Comparison of ENCODE assay signal across 9 cellular contexts in genomic region chr16:15857779-15858560, GRCh38. TPM values are rescaled to one million over a fixed set of nuclear protein-coding genes. Genes with fewer than 3 reads are reported as not detected.
DNase-seq lines count a peak whose midpoint lies in the region; ATAC-seq and TF ChIP-seq lines count a peak whose summit lies in the region.
"Had no signal": no experiment of that assay in that cellular context is flagged by ENCODE, and none has a peak within 500 bp of the region (broad histone marks: within the 10 kb centered on the region; RNA-seq: fewer than 3 reads in every experiment).

No MANE protein-coding gene starts in this region.

- peak in 1 of 4 donors; percentile 25 for TF ChIP-seq POLR2A in esophagus squamous epithelium (IDR thresholded peaks at IDR 0.05)

- H2AFZ ChIP-seq in PC-3 (ENCODE audit: low read length), result no peak overlapping the region

- no peaks in the 10 kb centered on the region for H3K9me2 ChIP-seq in PC-3 (replicated peaks; ENCODE audit: low read length)

- H3K4me3 ChIP-seq in PC-3 (ENCODE audit: low read length), result no peak overlapping the region
- H3K4me3 ChIP-seq in esophagus squamous epithelium, result peak overlapping the region; percentile 19 to 66 (median 38)

- CTCF ChIA-PET in PC-3 (lab: Charles Lee), result no interaction called here

- H3K27ac ChIP-seq in PC-3 (ENCODE audit: low read length), result no peak overlapping the region
- peak overlapping the region; percentile 66 to 88 (median 82) for H3K27ac ChIP-seq in esophagus squamous epithelium
- H3K27ac ChIP-seq: epithelial cell of prostate had no signal

- H4K20me1 ChIP-seq in PC-3 (ENCODE audit: low read length), result no peaks in the 10 kb centered on the region

- no peak overlapping the region for H3K9ac ChIP-seq in PC-3 (ENCODE audit: low read length)

- H3K36me3 Mint-ChIP-seq in natural killer cell treated with Interleukin-12 subunit alpha and Interleukin-12 subunit beta and Interleukin-15 and Interleukin-18, amount 100 ng/mL, for 72 hours, result no peaks in the 10 kb centered on the region

- WGBS in esophagus squamous epithelium, 2 donors, result 1 to 2% methylated on average over 12 to 15 of the region's 55 CpGs

- H3K9me3 ChIP-seq in PC-3 (ENCODE audit: low read length) (no peaks in the 10 kb centered on the region), esophagus squamous epithelium (no peaks in the 10 kb centered on the region)

- H3F3A ChIP-seq in PC-3 (ENCODE audit: low read length, unreplicated experiment), result no peaks in the 10 kb centered on the region

- H3K27ac Mint-ChIP-seq in natural killer cell treated with Interleukin-12 subunit alpha and Interleukin-12 subunit beta and Interleukin-15 and Interleukin-18, amount 100 ng/mL, for 72 hours, result no peak overlapping the region

- intact Hi-C loops in PC-3 (cut with micrococcal nuclease) (no loop called here), esophagus squamous epithelium (cut with DNase I) (no loop called here)

- POLR2A ChIA-PET in PC-3 (lab: Charles Lee; ENCODE audit: unreplicated experiment), result no interaction called here

- H3K27me3 ChIP-seq in PC-3 (ENCODE audit: low read length) (peaks cover 36% of the 10 kb centered on the region), esophagus squamous epithelium (peaks cover 0 to 50% (median 5%) of the 10 kb centered on the region in 4 donors)

- H3K36me3 ChIP-seq in PC-3 (ENCODE audit: low read depth, low read length), result no peaks in the 10 kb centered on the region
- no peaks in the 10 kb centered on the region for H3K36me3 ChIP-seq in esophagus squamous epithelium

- peak overlapping the region; percentile 67 for H3K4me3 Mint-ChIP-seq in natural killer cell treated with Interleukin-12 subunit alpha and Interleukin-12 subunit beta and Interleukin-15 and Interleukin-18, amount 100 ng/mL, for 72 hours

- H3K4me1 Mint-ChIP-seq in natural killer cell treated with Interleukin-12 subunit alpha and Interleukin-12 subunit beta and Interleukin-15 and Interleukin-18, amount 100 ng/mL, for 72 hours (ENCODE audit: low read depth in 2 of 2), result peaks cover 4 to 6% of the 10 kb centered on the region in 2 donors

- ATAC-seq in PC-3 (no peak; the same call in 1 of the 2 replicates), GM18517 (IDR thresholded peaks at IDR 0.05; ENCODE audit: unreplicated experiment) (no peak)
- ATAC-seq in natural killer cell treated with Interleukin-12 subunit alpha and Interleukin-12 subunit beta and Interleukin-15 and Interleukin-18, amount 100 ng/mL, for 72 hours, result no peak

- no peaks in the 10 kb centered on the region for H3K9me3 Mint-ChIP-seq in natural killer cell treated with Interleukin-12 subunit alpha and Interleukin-12 subunit beta and Interleukin-15 and Interleukin-18, amount 100 ng/mL, for 72 hours

- no peaks in the 10 kb centered on the region for H3K4me1 ChIP-seq in PC-3 (ENCODE audit: insufficient read depth, low read length)
- peaks cover 12 to 22% (median 16%) of the 10 kb centered on the region in 3 donors for H3K4me1 ChIP-seq in esophagus squamous epithelium

- H3K4me2 ChIP-seq in PC-3 (ENCODE audit: low read length), result peak overlapping the region; percentile 49; the same call in 1 of the 2 replicates

- H3K27me3 Mint-ChIP-seq in natural killer cell treated with Interleukin-12 subunit alpha and Interleukin-12 subunit beta and Interleukin-15 and Interleukin-18, amount 100 ng/mL, for 72 hours, result peaks cover 18 to 30% of the 10 kb centered on the region in 2 donors

- TF ChIP-seq CTCF in PC-3 (conservative IDR thresholded peaks at IDR 0.05; ENCODE audit: low read depth, low read length) (no peak), esophagus squamous epithelium (IDR thresholded peaks at IDR 0.05) (no peak)

- peak; percentile 43 for DNase-seq in CD1c-positive myeloid dendritic cell (ENCODE audit: extremely low spot score)
- DNase-seq in PC-3, result no peak
- DNase-seq in esophagus squamous epithelium (lab: John Stamatoyannopoulos, UW), result no peak
- DNase-seq in natural killer cell treated with Interleukin-12 subunit alpha and Interleukin-12 subunit beta and Interleukin-15 and Interleukin-18, amount 100 ng/mL, for 72 hours (ENCODE audit: low spot score), result no peak
- DNase-seq in H4 (ENCODE audit: low spot score), result no peak
- no peak for DNase-seq in NCI-H1105 treated with DMSO at 0.1 percent for 48 hours (lab: John Stamatoyannopoulos, UW)
- no peak for DNase-seq in COLO829 (ENCODE audit: low spot score)

- no peaks in the 10 kb centered on the region for H3K79me2 ChIP-seq in PC-3 (ENCODE audit: low read length)

- no TSS peak for BruUV-seq in PC-3 (replicated peaks; lab: Mats Ljungman, UMichigan)

RNA-seq across cellular contexts. Expression of gene MYH11, which starts 1.1 kb away (rescaled TPM):
- total RNA-seq in PC-3 (2014; rRNA removed) (not detected in 2 replicates), esophagus squamous epithelium (1,000 to 10,000 TPM in 1 of 4 donors, 100 to 1,000 TPM in 3; 121 to 1,349 (median 217) TPM)
- total RNA-seq in natural killer cell treated with Interleukin-12 subunit alpha and Interleukin-12 subunit beta and Interleukin-15 and Interleukin-18, amount 100 ng/mL, for 72 hours, result not detected
- not detected in 2 replicates for total RNA-seq in H4 (2014; rRNA removed; shearing (Covaris generic))

RNA-seq across cellular contexts. Expression of gene CEP20, which starts 30.4 kb away (rescaled TPM):
- total RNA-seq in PC-3 (2014; rRNA removed), result 25.9 and 37.0 TPM in 2 replicates
- 10 to 100 TPM; 36.1 to 74.3 (median 42.5) TPM for total RNA-seq in esophagus squamous epithelium
- total RNA-seq in natural killer cell treated with Interleukin-12 subunit alpha and Interleukin-12 subunit beta and Interleukin-15 and Interleukin-18, amount 100 ng/mL, for 72 hours, result 10 to 100 TPM; 44.4 to 45.1 TPM
- 87.2 and 108 TPM in 2 replicates for total RNA-seq in H4 (2014; rRNA removed; shearing (Covaris generic))

Comparison
In these comparisons a context has a peak if more than half of its experiments do, and no peak if none do; other contexts are left out.
1. RNA of gene MYH11, which starts 1.1 kb away (total RNA-seq): 121 to 1,349 TPM in esophagus squamous epithelium; not detected in natural killer cell treated with Interleukin-12 subunit alpha and Interleukin-12 subunit beta and Interleukin-15 and Interleukin-18, amount 100 ng/mL, for 72 hours, not detected in PC-3 and not detected in H4; every median in the first group is over 100 times any median in the second.